Comparison of ENCODE assay signal across 26 cellular contexts in genomic region chr22:29106839-29107238, GRCh38. TPM values are rescaled to one million over a fixed set of nuclear protein-coding genes. Genes with fewer than 3 reads are reported as not detected.
"Had no signal": no experiment of that assay in that cellular context is flagged by ENCODE, and none has a peak within 500 bp of the region (broad histone marks: within the 10 kb centered on the region; RNA-seq: fewer than 3 reads in every experiment).

No MANE protein-coding gene starts in this region.

- H3K36me3 ChIP-seq: adrenal gland, esophagus muscularis mucosa, heart right ventricle had no signal

- H3K27ac Mint-ChIP-seq: activated naive CD4-positive, alpha-beta T cell treated with anti-CD3 and anti-CD28 coated beads, Interleukin-2, amount 50 U/mL, for 72 hours; activated T-helper 1 cell treated with anti-CD3 and anti-CD28 coated beads, Interleukin-12 subunit alpha, Interleukin-12 subunit beta, Interleukin-2, Interleukin-4 antibody, amounts not matched to agents 30 ng/mL and 10 ng/mL and 1 ng/mL, durations not matched to agents 14 hours and 24 hours and 36 hours; dendritic cell treated with granulocyte-macrophage colony-stimulating factor and Interleukin-4, amounts not matched to agents 40 ng/mL and 50 ng/mL, for 4 days; immature natural killer cell; memory B cell; natural killer cell; T-cell had no signal

- H3K79me2 ChIP-seq: parathyroid adenoma had no signal

- H3K27ac ChIP-seq: adrenal gland, esophagus muscularis mucosa, gastroesophageal sphincter, heart right ventricle, parathyroid adenoma, spleen, tibial nerve had no signal

- H3K36me3 Mint-ChIP-seq: activated naive CD4-positive, alpha-beta T cell treated with anti-CD3 and anti-CD28 coated beads, Interleukin-2, amount 50 U/mL, for 72 hours; immature natural killer cell; memory B cell; natural killer cell; T-cell had no signal

- H3K4me3 Mint-ChIP-seq: activated T-helper 1 cell treated with anti-CD3 and anti-CD28 coated beads, Interleukin-12 subunit alpha, Interleukin-12 subunit beta, Interleukin-2, Interleukin-4 antibody, amounts not matched to agents 30 ng/mL and 10 ng/mL and 1 ng/mL, durations not matched to agents 14 hours and 24 hours and 36 hours; dendritic cell treated with granulocyte-macrophage colony-stimulating factor and Interleukin-4, amounts not matched to agents 40 ng/mL and 50 ng/mL, for 4 days; immature natural killer cell; memory B cell; natural killer cell; T-cell had no signal

- H3K4me1 ChIP-seq: esophagus muscularis mucosa, gastroesophageal sphincter, parathyroid adenoma, tibial nerve had no signal

- H3K4me1 Mint-ChIP-seq: immature natural killer cell, memory B cell, natural killer cell, T-cell had no signal

- H3K27me3 ChIP-seq: adrenal gland, esophagus muscularis mucosa, gastroesophageal sphincter, heart right ventricle, tibial nerve had no signal

- H3K4me3 ChIP-seq: adrenal gland, esophagus muscularis mucosa, gastroesophageal sphincter, heart right ventricle, spleen, tibial nerve had no signal

- H3K9me3 ChIP-seq: adrenal gland, esophagus muscularis mucosa, gastroesophageal sphincter, heart right ventricle, spleen, tibial nerve had no signal

- ATAC-seq: activated naive CD4-positive, alpha-beta T cell treated with anti-CD3 and anti-CD28 coated beads, Interleukin-2, amount 50 U/mL, for 72 hours; gastroesophageal sphincter; natural killer cell; sciatic nerve; T-cell had no signal

- H2AFZ ChIP-seq: parathyroid adenoma had no signal

- H3K9me3 Mint-ChIP-seq: activated naive CD4-positive, alpha-beta T cell treated with anti-CD3 and anti-CD28 coated beads, Interleukin-2, amount 50 U/mL, for 72 hours; activated T-helper 1 cell treated with anti-CD3 and anti-CD28 coated beads, Interleukin-12 subunit alpha, Interleukin-12 subunit beta, Interleukin-2, Interleukin-4 antibody, amounts not matched to agents 30 ng/mL and 10 ng/mL and 1 ng/mL, durations not matched to agents 14 hours and 24 hours and 36 hours; dendritic cell treated with granulocyte-macrophage colony-stimulating factor and Interleukin-4, amounts not matched to agents 40 ng/mL and 50 ng/mL, for 4 days; immature natural killer cell; memory B cell; natural killer cell; T-cell had no signal

- DNase-seq: activated CD4-positive, CD25-positive, alpha-beta regulatory T cell treated with anti-CD3 and anti-CD28 coated beads, Interleukin-2, amount 50 U/mL, for 72 hours; activated gamma-delta T cell treated with Interleukin-2 at 50 U/mL for 16 hours; activated T-cell treated with anti-CD3 and anti-CD28 coated beads for 4 hours; adrenal gland; effector CD8-positive, alpha-beta T cell; heart right ventricle; immature natural killer cell; kidney glomerular epithelial cell; natural killer cell; spleen; stimulated activated naive CD4-positive, alpha-beta T cell treated with Interleukin-2 at 50 U/mL for 16 hours; T-cell had no signal

RNA-seq across cellular contexts. Expression of gene KREMEN1, which starts 34.0 kb away (rescaled TPM):
- polyA plus RNA-seq: immature natural killer cell had no signal

RNA-seq across cellular contexts. Expression of gene C22orf31, which starts 45.2 kb away (rescaled TPM):
- total RNA-seq: activated CD8-positive, alpha-beta memory T cell treated with anti-CD3 and anti-CD28 coated beads for 36 hours; activated naive CD4-positive, alpha-beta T cell treated with anti-CD3 and anti-CD28 coated beads, Interleukin-2, amount 50 U/mL, for 72 hours; activated T-helper 1 cell treated with anti-CD3 and anti-CD28 coated beads, Interleukin-12 subunit alpha, Interleukin-12 subunit beta, Interleukin-2, Interleukin-4 antibody, amounts not matched to agents 30 ng/mL and 10 ng/mL and 1 ng/mL, durations not matched to agents 14 hours and 24 hours and 36 hours; chondrocyte; esophagus muscularis mucosa; gastroesophageal sphincter; mucosa of gallbladder; natural killer cell; sciatic nerve; spleen; subcutaneous adipose tissue; T-cell; tibial nerve had no signal
- polyA plus RNA-seq: heart right ventricle, immature natural killer cell, liver, spleen had no signal
